ENCODE assay signal across 10 cellular contexts in the genomic region with DNA sequence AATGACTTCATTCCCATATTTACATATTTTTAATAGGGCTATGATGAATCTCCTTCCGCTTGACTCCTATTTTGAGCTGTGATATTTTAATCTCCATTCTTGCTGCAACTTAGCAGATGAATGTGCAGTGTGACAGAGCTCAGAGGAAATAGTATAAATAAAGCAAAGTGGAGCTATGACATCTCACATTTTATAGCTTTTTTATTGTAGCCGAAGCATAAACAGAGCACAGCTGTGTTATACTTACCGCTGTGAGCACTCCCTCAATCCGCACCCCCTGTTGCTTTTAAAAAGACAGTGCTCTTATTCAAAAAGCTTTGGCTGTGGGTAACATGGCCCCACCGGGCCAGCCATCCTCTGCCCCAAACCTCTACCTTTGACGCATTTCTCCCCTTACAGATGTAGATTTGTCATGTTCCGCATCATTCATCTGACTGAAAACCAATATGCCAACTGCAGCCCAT.
DNase-seq lines count a peak whose midpoint lies in the region; ATAC-seq and TF ChIP-seq lines count a peak whose summit lies in the region.
"Had no signal": no experiment of that assay in that cellular context is flagged by ENCODE, and none has a peak within 500 bp of the region (broad histone marks: within the 10 kb centered on the region; RNA-seq: fewer than 3 reads in every experiment).

No MANE protein-coding gene starts in this region.

- no peaks in the 10 kb centered on the region for H3K9me3 ChIP-seq in iPS-18a (ENCODE audit: control insufficient read depth, low read depth, low read length)

- TF ChIP-seq CTCF in HFF-Myc (IDR thresholded peaks at IDR 0.05; ENCODE audit: low read depth, low read length, missing control alignments) (no peak), GM20000 (IDR thresholded peaks at IDR 0.05; ENCODE audit: extremely low read depth, missing control alignments) (no peak)

- peak; percentile 35 for DNase-seq in HFF-Myc (ENCODE audit: extremely low read depth, low read depth)
- DNase-seq in NCI-H1417 treated with DMSO at 0.1 percent for 48 hours (lab: John Stamatoyannopoulos, UW), result peak; percentile 51
- DNase-seq in medulla oblongata (ENCODE audit: extremely low spot score), result no peak
- no peak for DNase-seq in GM20000 (ENCODE audit: low spot score)
- DNase-seq in nucleus accumbens (lab: John Stamatoyannopoulos, UW), result no peak
- no peak for DNase-seq in SHP77 (lab: John Stamatoyannopoulos, UW)
- DNase-seq: activated CD4-positive, alpha-beta T cell treated with anti-CD3 and anti-CD28 coated beads for 4 hours had no signal

- H3K36me3 ChIP-seq in iPS-18a (ENCODE audit: control insufficient read depth, low read depth, low read length), result no peaks in the 10 kb centered on the region

- peaks cover 37% of the 10 kb centered on the region for H3K4me1 ChIP-seq in iPS-18a (ENCODE audit: control insufficient read depth, low read depth, low read length)

- no peaks in the 10 kb centered on the region for H3K27me3 ChIP-seq in iPS-18a (ENCODE audit: control insufficient read depth, insufficient read depth, low read length)

- ATAC-seq in GM18502 (IDR thresholded peaks at IDR 0.05; ENCODE audit: poor library complexity, unreplicated experiment), result peak; percentile 62

- H3K4me3 ChIP-seq in HFF-Myc (replicated peaks; ENCODE audit: low read depth, low read length), result no peak overlapping the region
- H3K4me3 ChIP-seq in iPS-18a (ENCODE audit: low read length), result peak overlapping the region; percentile 4

- no peak overlapping the region for H3K27ac ChIP-seq in iPS-18a (ENCODE audit: low read length)
- H3K27ac ChIP-seq: KMS-11 had no signal

- no peak overlapping the region for H3K9ac ChIP-seq in iPS-18a (ENCODE audit: low read length)
- H3K9ac ChIP-seq: KMS-11 had no signal

Comparison
In these comparisons a context has a peak if more than half of its experiments do, and no peak if none do; other contexts are left out.
1. DNase-seq: peak in HFF-Myc (single experiment) and NCI-H1417 treated with DMSO at 0.1 percent for 48 hours (single experiment); none in medulla oblongata (single experiment), GM20000 (single experiment), nucleus accumbens (0 of 56) and SHP77 (0 of 2).